In genomic region chr7:55134786-55135185, GRCh38 we compare ENCODE assay signal across 22 cellular contexts.
DNase-seq lines count a peak whose midpoint lies in the region; ATAC-seq and TF ChIP-seq lines count a peak whose summit lies in the region.
"Had no signal": no experiment of that assay in that cellular context is flagged by ENCODE, and none has a peak within 500 bp of the region (broad histone marks: within the 10 kb centered on the region; RNA-seq: fewer than 3 reads in every experiment).

No MANE protein-coding gene starts in this region.

- H3K27ac Mint-ChIP-seq in glutamatergic neuron (ENCODE audit: unreplicated experiment), result no peak overlapping the region
- H3K27ac Mint-ChIP-seq: activated B cell treated with CpG ODN at 0.5 μM for 24 hours; activated naive CD8-positive, alpha-beta T cell treated with anti-CD3 and anti-CD28 coated beads for 36 hours; activated T-cell treated with anti-CD3 and anti-CD28 coated beads, Interleukin-2, amount 50 U/mL, for 72 hours; B cell; stimulated activated memory B cell treated with anti-CD40 and anti-IgM and Interleukin-4, amounts not matched to agents 10 μg/mL and 1 μg/mL and 100 μg/mL, for 72 hours had no signal

- H3K27ac ChIP-seq in GM23248 (peak overlapping the region; percentile 99), SJSA1 (peak overlapping the region; percentile 95), gastroesophageal sphincter (peak overlapping the region in 3 of 4 donors; percentile 90), skin epidermis (peak overlapping the region in 15 of 21 experiments; percentile 6 to 91 (median 84))

- H3K4me1 ChIP-seq in GM23248 (ENCODE audit: insufficient read depth) (peaks cover 49% of the 10 kb centered on the region), SJSA1 (replicated peaks) (peaks cover 55% of the 10 kb centered on the region), gastroesophageal sphincter (peaks cover 9 to 55% (median 42%) of the 10 kb centered on the region in 3 donors)

- peaks cover 11% of the 10 kb centered on the region for H3K9me3 Mint-ChIP-seq in glutamatergic neuron (ENCODE audit: unreplicated experiment)

- no peaks in the 10 kb centered on the region for H3K36me3 Mint-ChIP-seq in glutamatergic neuron (ENCODE audit: unreplicated experiment)
- H3K36me3 Mint-ChIP-seq: stimulated activated memory B cell treated with anti-CD40 and anti-IgM and Interleukin-4, amounts not matched to agents 10 μg/mL and 1 μg/mL and 100 μg/mL, for 72 hours had no signal

- TF ChIP-seq CTCF in gastroesophageal sphincter (IDR thresholded peaks at IDR 0.05), result no peak
- no peak for TF ChIP-seq CTCF in glutamatergic neuron (IDR thresholded peaks at IDR 0.05; ENCODE audit: partially characterized antibody, unreplicated experiment)

- peak overlapping the region; percentile 79; the same call in 1 of the 2 replicates for H3K9ac ChIP-seq in GM23248

- no peak for ATAC-seq in gastroesophageal sphincter
- no peak for ATAC-seq in HG03521 (IDR thresholded peaks at IDR 0.05; ENCODE audit: unreplicated experiment)
- ATAC-seq: activated T-cell treated with anti-CD3 and anti-CD28 coated beads, Interleukin-2, amount 50 U/mL, for 72 hours; stimulated activated memory B cell treated with anti-CD40 and anti-IgM and Interleukin-4, amounts not matched to agents 10 μg/mL and 1 μg/mL and 100 μg/mL, for 72 hours had no signal

- no peak overlapping the region for H3K4me2 ChIP-seq in GM23248 (ENCODE audit: unreplicated experiment)

- H3K9me3 ChIP-seq in GM23248 (ENCODE audit: low read depth) (no peaks in the 10 kb centered on the region), SJSA1 (replicated peaks) (no peaks in the 10 kb centered on the region; the same call in 1 of the 2 replicates), gastroesophageal sphincter (no peaks in the 10 kb centered on the region)
- H3K9me3 ChIP-seq: thyroid gland had no signal

- H4K20me1 ChIP-seq in GM23248 (ENCODE audit: insufficient read depth), result no peaks in the 10 kb centered on the region

- no peak overlapping the region for H3K4me3 Mint-ChIP-seq in glutamatergic neuron (ENCODE audit: unreplicated experiment)
- H3K4me3 Mint-ChIP-seq: activated B cell treated with CpG ODN at 0.5 μM for 24 hours; activated naive CD8-positive, alpha-beta T cell treated with anti-CD3 and anti-CD28 coated beads for 36 hours; B cell; stimulated activated memory B cell treated with anti-CD40 and anti-IgM and Interleukin-4, amounts not matched to agents 10 μg/mL and 1 μg/mL and 100 μg/mL, for 72 hours had no signal

- H3K4me3 ChIP-seq in GM23248 (no peak overlapping the region), SJSA1 (no peak overlapping the region), gastroesophageal sphincter (no peak overlapping the region), skin epidermis (no peak overlapping the region)
- H3K4me3 ChIP-seq: thyroid gland had no signal

- no peak for TF ChIP-seq POLR2A in gastroesophageal sphincter (IDR thresholded peaks at IDR 0.05)

- TF ChIP-seq EP300 in gastroesophageal sphincter (IDR thresholded peaks at IDR 0.05), result no peak

- H3F3A ChIP-seq in GM23248 (ENCODE audit: insufficient read depth), result peaks cover 43% of the 10 kb centered on the region

- H3K36me3 ChIP-seq in GM23248 (ENCODE audit: low read depth) (no peaks in the 10 kb centered on the region), SJSA1 (no peaks in the 10 kb centered on the region; the same call in 1 of the 2 replicates), gastroesophageal sphincter (no peaks in the 10 kb centered on the region)
- H3K36me3 ChIP-seq: thyroid gland had no signal

- H3K27me3 Mint-ChIP-seq in glutamatergic neuron (ENCODE audit: unreplicated experiment), result peaks cover 20% of the 10 kb centered on the region

- H3K27me3 ChIP-seq in GM23248 (replicated peaks; ENCODE audit: insufficient read depth) (no peaks in the 10 kb centered on the region), SJSA1 (replicated peaks) (no peaks in the 10 kb centered on the region), gastroesophageal sphincter (no peaks in the 10 kb centered on the region)
- H3K27me3 ChIP-seq: thyroid gland had no signal

- H3K9me2 ChIP-seq in GM23248 (ENCODE audit: insufficient read depth), result no peaks in the 10 kb centered on the region; the same call in 1 of the 2 replicates

- H3K4me1 Mint-ChIP-seq in glutamatergic neuron (ENCODE audit: low read depth, unreplicated experiment), result peaks cover 28% of the 10 kb centered on the region
- H3K4me1 Mint-ChIP-seq: B cell had no signal

- in situ Hi-C loops in GM23248 (cut with MboI), result no loop called here

- WGBS in GM23248 (ENCODE audit: low coverage in 1 of 2, low lambda C conversion rate in 2 of 2, missing lambda C conversion rate in 2 of 2), 2 experiments, result 100% methylated on average over 2 of the region's 2 CpGs
- 71 to 91% methylated on average over 2 of the region's 2 CpGs for WGBS in gastroesophageal sphincter (ENCODE audit: low coverage in 1 of 2), 2 donors

- peaks cover 78% of the 10 kb centered on the region for H3K79me2 ChIP-seq in GM23248 (ENCODE audit: insufficient read depth)

- DNase-seq in GM23248 (no peak), SJSA1 (ENCODE audit: low read depth in 1 of 2, low spot score in 2 of 2) (no peak), glutamatergic neuron (no peak), activated T-cell treated with anti-CD3 and anti-CD28 coated beads for 4 hours (no peak)
- no peak for DNase-seq in activated naive CD4-positive, alpha-beta T cell treated with Interleukin-2 at 50 U/mL for 16 hours
- DNase-seq: activated B cell treated with CpG ODN at 0.5 μM for 24 hours; activated CD8-positive, alpha-beta memory T cell treated with anti-CD3 and anti-CD28 coated beads for 24 hours; activated naive CD8-positive, alpha-beta T cell treated with anti-CD3 and anti-CD28 coated beads for 36 hours; activated T-cell treated with anti-CD3 and anti-CD28 coated beads, Interleukin-2, amount 50 U/mL, for 72 hours; COR-L47; cortex of kidney; foreskin fibroblast; NCI-H526; nucleus accumbens; right cardiac atrium; T-helper 9 cell; thyroid gland had no signal

- H2AFZ ChIP-seq in GM23248, result no peak overlapping the region
